23 cellular contexts compared by ENCODE assay signal in genomic region chr14:23173039-23173438, GRCh38. TPM values are rescaled to one million over a fixed set of nuclear protein-coding genes. Genes with fewer than 3 reads are reported as not detected.
DNase-seq lines count a peak whose midpoint lies in the region; ATAC-seq and TF ChIP-seq lines count a peak whose summit lies in the region.
"Had no signal": no experiment of that assay in that cellular context is flagged by ENCODE, and none has a peak within 500 bp of the region (broad histone marks: within the 10 kb centered on the region; RNA-seq: fewer than 3 reads in every experiment).

No MANE protein-coding gene starts in this region.

- H3K27me3 Mint-ChIP-seq in activated naive CD4-positive, alpha-beta T cell treated with anti-CD3 and anti-CD28 coated beads, Interleukin-2, amount 50 U/mL, for 24 hours, result no peaks in the 10 kb centered on the region
- peaks cover 21% of the 10 kb centered on the region for H3K27me3 Mint-ChIP-seq in activated naive CD4-positive, alpha-beta T cell treated with anti-CD3 and anti-CD28 coated beads, Interleukin-2, amount 10 ng/mL, durations not matched to agents 7 days and 5 days
- peaks cover 0 to 12% of the 10 kb centered on the region in 2 donors for H3K27me3 Mint-ChIP-seq in stimulated activated naive B cell treated with anti-CD40 and anti-IgM and Interleukin-4, amounts not matched to agents 10 μg/mL and 1 μg/mL and 100 μg/mL, for 72 hours
- peaks cover 5% of the 10 kb centered on the region for H3K27me3 Mint-ChIP-seq in activated CD4-positive, alpha-beta memory T cell treated with anti-CD3 and anti-CD28 coated beads for 36 hours

- H3K9me3 Mint-ChIP-seq in activated naive CD4-positive, alpha-beta T cell treated with anti-CD3 and anti-CD28 coated beads, Interleukin-2, amount 50 U/mL, for 24 hours, result no peaks in the 10 kb centered on the region
- H3K9me3 Mint-ChIP-seq in activated naive CD4-positive, alpha-beta T cell treated with anti-CD3 and anti-CD28 coated beads, Interleukin-2, amount 10 ng/mL, durations not matched to agents 7 days and 5 days, result no peaks in the 10 kb centered on the region
- no peaks in the 10 kb centered on the region for H3K9me3 Mint-ChIP-seq in stimulated activated naive B cell treated with anti-CD40 and anti-IgM and Interleukin-4, amounts not matched to agents 10 μg/mL and 1 μg/mL and 100 μg/mL, for 72 hours
- no peaks in the 10 kb centered on the region for H3K9me3 Mint-ChIP-seq in activated CD4-positive, alpha-beta memory T cell treated with anti-CD3 and anti-CD28 coated beads for 36 hours
- H3K9me3 Mint-ChIP-seq: central memory CD8-positive, alpha-beta T cell had no signal

- peak overlapping the region; percentile 66 for H3K27ac Mint-ChIP-seq in activated naive CD4-positive, alpha-beta T cell treated with anti-CD3 and anti-CD28 coated beads, Interleukin-2, amount 50 U/mL, for 24 hours
- H3K27ac Mint-ChIP-seq in activated naive CD4-positive, alpha-beta T cell treated with anti-CD3 and anti-CD28 coated beads, Interleukin-2, amount 10 ng/mL, durations not matched to agents 7 days and 5 days, result no peak overlapping the region
- no peak overlapping the region for H3K27ac Mint-ChIP-seq in stimulated activated naive B cell treated with anti-CD40 and anti-IgM and Interleukin-4, amounts not matched to agents 10 μg/mL and 1 μg/mL and 100 μg/mL, for 72 hours
- H3K27ac Mint-ChIP-seq in activated CD4-positive, alpha-beta memory T cell treated with anti-CD3 and anti-CD28 coated beads for 36 hours, result no peak overlapping the region
- H3K27ac Mint-ChIP-seq: B cell had no signal

- H3K4me3 Mint-ChIP-seq in activated naive CD4-positive, alpha-beta T cell treated with anti-CD3 and anti-CD28 coated beads, Interleukin-2, amount 50 U/mL, for 24 hours, result peak overlapping the region; percentile 19
- no peak overlapping the region for H3K4me3 Mint-ChIP-seq in activated naive CD4-positive, alpha-beta T cell treated with anti-CD3 and anti-CD28 coated beads, Interleukin-2, amount 10 ng/mL, durations not matched to agents 7 days and 5 days
- no peak overlapping the region for H3K4me3 Mint-ChIP-seq in stimulated activated naive B cell treated with anti-CD40 and anti-IgM and Interleukin-4, amounts not matched to agents 10 μg/mL and 1 μg/mL and 100 μg/mL, for 72 hours
- no peak overlapping the region for H3K4me3 Mint-ChIP-seq in activated CD4-positive, alpha-beta memory T cell treated with anti-CD3 and anti-CD28 coated beads for 36 hours
- H3K4me3 Mint-ChIP-seq: B cell; central memory CD8-positive, alpha-beta T cell had no signal

- no peaks in the 10 kb centered on the region for H3K36me3 ChIP-seq in left lung
- H3K36me3 ChIP-seq in gastrocnemius medialis, result peaks cover 0 to 10% of the 10 kb centered on the region in 2 donors

- CTCF ChIA-PET in activated naive CD4-positive, alpha-beta T cell treated with anti-CD3 and anti-CD28 coated beads, Interleukin-2, amount 10 ng/mL, durations not matched to agents 7 days and 5 days (lab: Charles Lee), result interaction anchor here (0.8 to 2.0 kb wide), 3 partner anchors 9 to 52 kb away, joined by 3 to 10 read pairs (median 6); no protein-coding TSS in a partner anchor
- CTCF ChIA-PET in activated CD4-positive, alpha-beta memory T cell treated with anti-CD3 and anti-CD28 coated beads for 36 hours (lab: Charles Lee), result interaction anchor here (0.6 to 3.0 kb wide), 6 partner anchors 11 to 201 kb away, joined by 3 to 14 read pairs (median 4); no protein-coding TSS in a partner anchor

- no peak for TF ChIP-seq POLR2A in gastrocnemius medialis (IDR thresholded peaks at IDR 0.05)

- H3K27me3 ChIP-seq in left lung, result no peaks in the 10 kb centered on the region
- H3K27me3 ChIP-seq in gastrocnemius medialis, result no peaks in the 10 kb centered on the region

- H3K4me3 ChIP-seq in left lung (no peak overlapping the region), gastrocnemius medialis (no peak overlapping the region)
- H3K4me3 ChIP-seq: K562, SK-N-MC had no signal

- no peaks in the 10 kb centered on the region for H3K36me3 Mint-ChIP-seq in activated naive CD4-positive, alpha-beta T cell treated with anti-CD3 and anti-CD28 coated beads, Interleukin-2, amount 50 U/mL, for 24 hours
- no peaks in the 10 kb centered on the region for H3K36me3 Mint-ChIP-seq in activated naive CD4-positive, alpha-beta T cell treated with anti-CD3 and anti-CD28 coated beads, Interleukin-2, amount 10 ng/mL, durations not matched to agents 7 days and 5 days
- no peaks in the 10 kb centered on the region for H3K36me3 Mint-ChIP-seq in stimulated activated naive B cell treated with anti-CD40 and anti-IgM and Interleukin-4, amounts not matched to agents 10 μg/mL and 1 μg/mL and 100 μg/mL, for 72 hours
- H3K36me3 Mint-ChIP-seq in activated CD4-positive, alpha-beta memory T cell treated with anti-CD3 and anti-CD28 coated beads for 36 hours, result no peaks in the 10 kb centered on the region

- intact Hi-C loops in left lung (cut with DNase I), result no loop called here
- intact Hi-C loops in gastrocnemius medialis (cut with DNase I; ENCODE audit: low total_unique reads), result no loop called here
- intact Hi-C loops in activated CD4-positive, alpha-beta memory T cell treated with anti-CD3 and anti-CD28 coated beads for 36 hours (cut with micrococcal nuclease), result no loop called here

- no peak for DNase-seq in activated naive CD4-positive, alpha-beta T cell treated with anti-CD3 and anti-CD28 coated beads, Interleukin-2, amount 10 ng/mL, durations not matched to agents 7 days and 5 days
- DNase-seq in SIG-M5 (lab: John Stamatoyannopoulos, UW), result peak; percentile 51
- no peak for DNase-seq in left lung
- DNase-seq in stimulated activated naive B cell treated with anti-CD40 and anti-IgM and Interleukin-4, amounts not matched to agents 10 μg/mL and 1 μg/mL and 100 μg/mL, for 72 hours, result no peak
- no peak for DNase-seq in gastrocnemius medialis
- no peak for DNase-seq in activated CD4-positive, alpha-beta memory T cell treated with anti-CD3 and anti-CD28 coated beads for 36 hours
- DNase-seq: activated effector memory CD4-positive, alpha-beta T cell treated with anti-CD3 and anti-CD28 coated beads, Interleukin-2, amount 50 U/mL, for 16 hours; GDM1; hypothalamus; kidney; NCI-H1048; NCI-H2029 treated with DMSO at 0.1 percent for 48 hours; NCI-H446; occipital lobe; stimulated activated CD4-positive, alpha-beta T cell treated with anti-CD3 and anti-CD28 coated beads, Interleukin-1b, Interleukin-23, amount 100 ng/mL, for 48 hours; T1000 had no signal

- H3K4me1 ChIP-seq in left lung (peaks cover 0 to 35% of the 10 kb centered on the region in 2 donors), gastrocnemius medialis (peaks cover 32 to 43% of the 10 kb centered on the region in 2 donors)

- H3K27ac ChIP-seq in left lung (no peak overlapping the region), gastrocnemius medialis (no peak overlapping the region)
- H3K27ac ChIP-seq: 22Rv1, SK-N-MC had no signal

- peak; percentile 33 for ATAC-seq in left lung
- ATAC-seq in stimulated activated naive B cell treated with anti-CD40 and anti-IgM and Interleukin-4, amounts not matched to agents 10 μg/mL and 1 μg/mL and 100 μg/mL, for 72 hours (replicated peaks), result peak; percentile 89 to 90
- ATAC-seq in gastrocnemius medialis, result no peak
- ATAC-seq in GM18502 (IDR thresholded peaks at IDR 0.05; ENCODE audit: poor library complexity, unreplicated experiment), result no peak
- ATAC-seq: K562 had no signal

- peaks cover 55% of the 10 kb centered on the region for H3K4me1 Mint-ChIP-seq in activated naive CD4-positive, alpha-beta T cell treated with anti-CD3 and anti-CD28 coated beads, Interleukin-2, amount 50 U/mL, for 24 hours
- H3K4me1 Mint-ChIP-seq in activated naive CD4-positive, alpha-beta T cell treated with anti-CD3 and anti-CD28 coated beads, Interleukin-2, amount 10 ng/mL, durations not matched to agents 7 days and 5 days, result peaks cover 16% of the 10 kb centered on the region
- peaks cover 5 to 7% of the 10 kb centered on the region in 2 donors for H3K4me1 Mint-ChIP-seq in stimulated activated naive B cell treated with anti-CD40 and anti-IgM and Interleukin-4, amounts not matched to agents 10 μg/mL and 1 μg/mL and 100 μg/mL, for 72 hours
- H3K4me1 Mint-ChIP-seq in activated CD4-positive, alpha-beta memory T cell treated with anti-CD3 and anti-CD28 coated beads for 36 hours (ENCODE audit: low read depth), result peaks cover 6% of the 10 kb centered on the region
- H3K4me1 Mint-ChIP-seq: central memory CD8-positive, alpha-beta T cell had no signal

- POLR2A ChIA-PET in activated CD4-positive, alpha-beta memory T cell treated with anti-CD3 and anti-CD28 coated beads for 36 hours (lab: Charles Lee), result no interaction called here

- H3K9me3 ChIP-seq in left lung (no peaks in the 10 kb centered on the region), gastrocnemius medialis (no peaks in the 10 kb centered on the region)

- in situ Hi-C loops in gastrocnemius medialis (cut with MboI; ENCODE audit: low sequenced_read_pairs in 4 of 4), result no loop called here

- TF ChIP-seq CTCF in left lung (IDR thresholded peaks at IDR 0.05) (no peak), gastrocnemius medialis (IDR thresholded peaks at IDR 0.05 in 4 of 5, conservative IDR thresholded peaks at IDR 0.05 in 1 of 5) (no peak)

RNA-seq across cellular contexts. Expression of gene SLC7A8, which starts 10.4 kb away (rescaled TPM):
- 10 to 100 TPM; 38.5 to 42.2 TPM for total RNA-seq in left lung
- total RNA-seq in gastrocnemius medialis, result 100 to 1,000 TPM in 1 of 4 donors, 10 to 100 TPM in 3; 34.5 to 199 (median 63.7) TPM
- total RNA-seq in activated CD4-positive, alpha-beta memory T cell treated with anti-CD3 and anti-CD28 coated beads for 36 hours, result 1 to 10 TPM in 1 of 2 experiments, under 1 TPM in 1; 0.83 to 1.7 TPM

RNA-seq across cellular contexts. Expression of gene CEBPE, which starts 54.0 kb away (rescaled TPM):
- 1 to 10 TPM in 1 of 2 donors, under 1 TPM in 1; 0.26 to 1.0 TPM for total RNA-seq in left lung
- total RNA-seq in gastrocnemius medialis, result not detected
- under 1 TPM; 0.19 to 0.34 TPM for total RNA-seq in activated CD4-positive, alpha-beta memory T cell treated with anti-CD3 and anti-CD28 coated beads for 36 hours
- total RNA-seq: kidney had no signal

Comparison
In these comparisons a context has a peak if more than half of its experiments do, and no peak if none do; other contexts are left out.
1. ATAC-seq: peak in left lung (single experiment) and stimulated activated naive B cell treated with anti-CD40 and anti-IgM and Interleukin-4, amounts not matched to agents 10 μg/mL and 1 μg/mL and 100 μg/mL, for 72 hours (2 of 2); none in gastrocnemius medialis (0 of 2) and GM18502 (single experiment).
2. RNA of gene SLC7A8, which starts 10.4 kb away (total RNA-seq): 34.5 to 199 TPM in gastrocnemius medialis and 38.5 to 42.2 TPM in left lung; 0.83 to 1.7 TPM in activated CD4-positive, alpha-beta memory T cell treated with anti-CD3 and anti-CD28 coated beads for 36 hours; every median in the first group is over 10 times any median in the second.